In genomic region chr7:7943951-7944350, GRCh38 we compare ENCODE assay signal across 13 cellular contexts. TPM values are rescaled to one million over a fixed set of nuclear protein-coding genes. Genes with fewer than 3 reads are reported as not detected.
DNase-seq lines count a peak whose midpoint lies in the region; ATAC-seq and TF ChIP-seq lines count a peak whose summit lies in the region.
"Had no signal": no experiment of that assay in that cellular context is flagged by ENCODE, and none has a peak within 500 bp of the region (broad histone marks: within the 10 kb centered on the region; RNA-seq: fewer than 3 reads in every experiment).

No MANE protein-coding gene starts in this region.

- H3K4me1 Mint-ChIP-seq in T-cell (peaks cover 19 to 36% (median 26%) of the 10 kb centered on the region in 3 donors), glutamatergic neuron (ENCODE audit: low read depth, unreplicated experiment) (peaks cover 24% of the 10 kb centered on the region), HFFc6 (ENCODE audit: low read depth) (no peaks in the 10 kb centered on the region)

- H3K4me3 ChIP-seq in BLaER1 (peak overlapping the region; percentile 42), DOHH2 (ENCODE audit: low read length) (peak overlapping the region; percentile 44), esophagus squamous epithelium (no peak overlapping the region), left ventricle myocardium inferior (no peak overlapping the region)
- H3K4me3 ChIP-seq: adrenal gland had no signal

- H3K36me3 ChIP-seq in BLaER1 (no peaks in the 10 kb centered on the region), DOHH2 (ENCODE audit: control insufficient read depth, low read length) (no peaks in the 10 kb centered on the region), esophagus squamous epithelium (no peaks in the 10 kb centered on the region), left ventricle myocardium inferior (no peaks in the 10 kb centered on the region)
- H3K36me3 ChIP-seq: adrenal gland had no signal

- TF ChIP-seq CTCF in DOHH2 (IDR thresholded peaks at IDR 0.05; ENCODE audit: low read depth, low read length, poor library complexity, severe bottlenecking), result no peak
- no peak for TF ChIP-seq CTCF in glutamatergic neuron (IDR thresholded peaks at IDR 0.05; ENCODE audit: partially characterized antibody, unreplicated experiment)
- no peak for TF ChIP-seq CTCF in esophagus squamous epithelium (IDR thresholded peaks at IDR 0.05)
- no peak for TF ChIP-seq CTCF in left ventricle myocardium inferior (IDR thresholded peaks at IDR 0.05; ENCODE audit: borderline replicate concordance)
- no peak for TF ChIP-seq CTCF in HFFc6 (IDR thresholded peaks at IDR 0.05)

- H3K27me3 ChIP-seq in BLaER1 (no peaks in the 10 kb centered on the region), DOHH2 (ENCODE audit: control insufficient read depth, low read length) (no peaks in the 10 kb centered on the region), esophagus squamous epithelium (no peaks in the 10 kb centered on the region), left ventricle myocardium inferior (ENCODE audit: low read depth) (no peaks in the 10 kb centered on the region)
- H3K27me3 ChIP-seq: adrenal gland had no signal

- no peak for ATAC-seq in T-cell (replicated peaks in 1 of 4)
- ATAC-seq in HG02798 (IDR thresholded peaks at IDR 0.05; ENCODE audit: poor library complexity, unreplicated experiment), result no peak
- ATAC-seq: HCT116 had no signal

- H3K9me3 Mint-ChIP-seq in T-cell (no peaks in the 10 kb centered on the region), glutamatergic neuron (ENCODE audit: unreplicated experiment) (peaks cover 10% of the 10 kb centered on the region), HFFc6 (no peaks in the 10 kb centered on the region)

- H3K27ac Mint-ChIP-seq in T-cell, result peak overlapping the region; percentile 86 to 93
- H3K27ac Mint-ChIP-seq in glutamatergic neuron (ENCODE audit: unreplicated experiment), result peak overlapping the region; percentile 36
- H3K27ac Mint-ChIP-seq in HFFc6, result no peak overlapping the region

- H3F3A ChIP-seq in DOHH2 (ENCODE audit: control insufficient read depth, insufficient read depth), result no peaks in the 10 kb centered on the region

- peak overlapping the region; percentile 20; the same call in 1 of the 2 replicates for H3K9ac ChIP-seq in BLaER1

- WGBS in esophagus squamous epithelium, 2 donors, result 83 to 100% methylated on average over 1 of the region's 1 CpG

- no peaks in the 10 kb centered on the region for H4K20me1 ChIP-seq in BLaER1
- no peaks in the 10 kb centered on the region for H4K20me1 ChIP-seq in DOHH2 (ENCODE audit: control insufficient read depth, insufficient read depth, low read depth, low read length)

- H3K36me3 Mint-ChIP-seq in T-cell (peaks cover 3% of the 10 kb centered on the region), glutamatergic neuron (ENCODE audit: unreplicated experiment) (no peaks in the 10 kb centered on the region), HFFc6 (ENCODE audit: low read depth) (no peaks in the 10 kb centered on the region)

- no peaks in the 10 kb centered on the region for H3K27me3 Mint-ChIP-seq in T-cell
- peaks cover 6% of the 10 kb centered on the region for H3K27me3 Mint-ChIP-seq in glutamatergic neuron (ENCODE audit: unreplicated experiment)
- no peaks in the 10 kb centered on the region for H3K27me3 Mint-ChIP-seq in HFFc6 (ENCODE audit: insufficient read depth)

- H3K4me1 ChIP-seq in BLaER1 (peaks cover 34% of the 10 kb centered on the region), DOHH2 (ENCODE audit: control insufficient read depth, low read length) (peaks cover 22% of the 10 kb centered on the region), esophagus squamous epithelium (no peaks in the 10 kb centered on the region), left ventricle myocardium inferior (no peaks in the 10 kb centered on the region)
- H3K4me1 ChIP-seq: adrenal gland had no signal

- H3K79me2 ChIP-seq in DOHH2 (ENCODE audit: control insufficient read depth, low read length), result no peaks in the 10 kb centered on the region

- DNase-seq in T-cell (no peak), glutamatergic neuron (no peak), esophagus squamous epithelium (lab: John Stamatoyannopoulos, UW) (no peak), left ventricle myocardium inferior (no peak), HFFc6 (no peak)
- DNase-seq: adrenal gland, DMS79, NCI-H1417, NCI-H226 had no signal

- CTCF ChIA-PET in T-cell (lab: Charles Lee), result interaction anchor here in 1 of 2 donors (0.8 to 1.2 kb wide), 2 partner anchors 24 to 26 kb away, joined by 3 to 7 read pairs; no protein-coding TSS in a partner anchor

- H3K27ac ChIP-seq in BLaER1, result peak overlapping the region; percentile 71
- H3K27ac ChIP-seq in DOHH2 (ENCODE audit: low read depth, low read length), result peak overlapping the region; percentile 40
- peak overlapping the region in 1 of 4 donors; percentile 40 for H3K27ac ChIP-seq in esophagus squamous epithelium
- H3K27ac ChIP-seq in left ventricle myocardium inferior (replicated peaks), result no peak overlapping the region
- H3K27ac ChIP-seq: adrenal gland had no signal

- H3K9me3 ChIP-seq in BLaER1 (no peaks in the 10 kb centered on the region), DOHH2 (ENCODE audit: control insufficient read depth, insufficient read depth, low read length) (no peaks in the 10 kb centered on the region), esophagus squamous epithelium (no peaks in the 10 kb centered on the region), left ventricle myocardium inferior (replicated peaks) (no peaks in the 10 kb centered on the region)
- H3K9me3 ChIP-seq: adrenal gland had no signal

- peak overlapping the region; percentile 80 for H3K4me2 ChIP-seq in BLaER1
- H3K4me2 ChIP-seq in DOHH2 (ENCODE audit: low read length), result peak overlapping the region; percentile 57

- no peak for TF ChIP-seq POLR2A in esophagus squamous epithelium (IDR thresholded peaks at IDR 0.05)

- POLR2A ChIA-PET in T-cell (lab: Charles Lee), result interaction anchor here in 1 of 2 donors (2.0 kb wide), 1 partner anchor 24 kb away, joined by 8 read pairs; the partner anchor contains the start of gene GLCCI1

- intact Hi-C loops in esophagus squamous epithelium (cut with DNase I), result no loop called here
- intact Hi-C loops in left ventricle myocardium inferior (cut with micrococcal nuclease), result no loop called here

- H3K9me2 ChIP-seq in DOHH2 (replicated peaks; ENCODE audit: control insufficient read depth, low read length), result no peaks in the 10 kb centered on the region

- H3K4me3 Mint-ChIP-seq in T-cell (peak overlapping the region; percentile 59 to 70 (median 68)), glutamatergic neuron (ENCODE audit: unreplicated experiment) (no peak overlapping the region), HFFc6 (no peak overlapping the region)

RNA-seq across cellular contexts. Expression of gene GLCCI1, which starts 24.6 kb away (rescaled TPM):
- total RNA-seq in T-cell (10 to 100 TPM; 30.6 to 51.5 (median 38.0) TPM), glutamatergic neuron (ENCODE audit: unreplicated experiment) (30.7 TPM), esophagus squamous epithelium (1 to 10 TPM; 1.5 to 9.9 (median 5.6) TPM), left ventricle myocardium inferior (5.8 TPM)
- 10 to 100 TPM; 15.0 to 17.7 (median 16.2) TPM for total RNA-seq in HFFc6 (2021; fragmentation: NEBNext Ultra II Directional; extraction: Animal tissue kit (Norgen Biotek cat#: 25700))

Comparison
In these comparisons a context has a peak if more than half of its experiments do, and no peak if none do; other contexts are left out.
1. H3K4me3 ChIP-seq: peak in BLaER1 (single experiment) and DOHH2 (single experiment); none in esophagus squamous epithelium (0 of 4) and left ventricle myocardium inferior (single experiment).
2. H3K4me3 Mint-ChIP-seq: peak in T-cell (3 of 3); none in glutamatergic neuron (single experiment) and HFFc6 (single experiment).